ENCODE assay signal across 1 cellular context in genomic region chr4:177339794-177340374, GRCh38.
TF ChIP-seq lines count a peak whose summit lies in the region.

No MANE protein-coding gene starts in this region.

TF ChIP-seq in WTC11, 78 proteins besides CTCF, POLR2A, EP300 and RAD21 (continued from another document):
- TF ChIP-seq, protein P1, sequence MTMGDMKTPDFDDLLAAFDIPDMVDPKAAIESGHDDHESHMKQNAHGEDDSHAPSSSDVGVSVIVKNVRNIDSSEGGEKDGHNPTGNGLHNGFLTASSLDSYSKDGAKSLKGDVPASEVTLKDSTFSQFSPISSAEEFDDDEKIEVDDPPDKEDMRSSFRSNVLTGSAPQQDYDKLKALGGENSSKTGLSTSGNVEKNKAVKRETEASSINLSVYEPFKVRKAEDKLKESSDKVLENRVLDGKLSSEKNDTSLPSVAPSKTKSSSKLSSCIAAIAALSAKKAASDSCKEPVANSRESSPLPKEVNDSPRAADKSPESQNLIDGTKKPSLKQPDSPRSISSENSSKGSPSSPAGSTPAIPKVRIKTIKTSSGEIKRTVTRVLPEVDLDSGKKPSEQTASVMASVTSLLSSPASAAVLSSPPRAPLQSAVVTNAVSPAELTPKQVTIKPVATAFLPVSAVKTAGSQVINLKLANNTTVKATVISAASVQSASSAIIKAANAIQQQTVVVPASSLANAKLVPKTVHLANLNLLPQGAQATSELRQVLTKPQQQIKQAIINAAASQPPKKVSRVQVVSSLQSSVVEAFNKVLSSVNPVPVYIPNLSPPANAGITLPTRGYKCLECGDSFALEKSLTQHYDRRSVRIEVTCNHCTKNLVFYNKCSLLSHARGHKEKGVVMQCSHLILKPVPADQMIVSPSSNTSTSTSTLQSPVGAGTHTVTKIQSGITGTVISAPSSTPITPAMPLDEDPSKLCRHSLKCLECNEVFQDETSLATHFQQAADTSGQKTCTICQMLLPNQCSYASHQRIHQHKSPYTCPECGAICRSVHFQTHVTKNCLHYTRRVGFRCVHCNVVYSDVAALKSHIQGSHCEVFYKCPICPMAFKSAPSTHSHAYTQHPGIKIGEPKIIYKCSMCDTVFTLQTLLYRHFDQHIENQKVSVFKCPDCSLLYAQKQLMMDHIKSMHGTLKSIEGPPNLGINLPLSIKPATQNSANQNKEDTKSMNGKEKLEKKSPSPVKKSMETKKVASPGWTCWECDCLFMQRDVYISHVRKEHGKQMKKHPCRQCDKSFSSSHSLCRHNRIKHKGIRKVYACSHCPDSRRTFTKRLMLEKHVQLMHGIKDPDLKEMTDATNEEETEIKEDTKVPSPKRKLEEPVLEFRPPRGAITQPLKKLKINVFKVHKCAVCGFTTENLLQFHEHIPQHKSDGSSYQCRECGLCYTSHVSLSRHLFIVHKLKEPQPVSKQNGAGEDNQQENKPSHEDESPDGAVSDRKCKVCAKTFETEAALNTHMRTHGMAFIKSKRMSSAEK (CRISPR knock-in tag; IDR thresholded peaks at IDR 0.05; ENCODE audit: borderline replicate concordance): no peak
- TF ChIP-seq ZNF219 (CRISPR knock-in tag; IDR thresholded peaks at IDR 0.05; ENCODE audit: borderline replicate concordance) (no peak), AR (CRISPR knock-in tag; IDR thresholded peaks at IDR 0.05) (no peak), ZMAT4 (CRISPR knock-in tag; IDR thresholded peaks at IDR 0.05) (no peak), ZNF232 (CRISPR knock-in tag; IDR thresholded peaks at IDR 0.05) (no peak), ZNF423 (CRISPR knock-in tag; IDR thresholded peaks at IDR 0.05) (no peak), TCF7 (CRISPR knock-in tag; IDR thresholded peaks at IDR 0.05; ENCODE audit: low read depth) (no peak), PRDM15 (CRISPR knock-in tag; IDR thresholded peaks at IDR 0.05) (no peak), ATF1 (CRISPR knock-in tag; IDR thresholded peaks at IDR 0.05) (no peak), KAT7 (CRISPR knock-in tag; IDR thresholded peaks at IDR 0.05; ENCODE audit: borderline replicate concordance) (no peak), SP1 (CRISPR knock-in tag; conservative IDR thresholded peaks at IDR 0.05) (no peak)
- TF ChIP-seq, protein P2, sequence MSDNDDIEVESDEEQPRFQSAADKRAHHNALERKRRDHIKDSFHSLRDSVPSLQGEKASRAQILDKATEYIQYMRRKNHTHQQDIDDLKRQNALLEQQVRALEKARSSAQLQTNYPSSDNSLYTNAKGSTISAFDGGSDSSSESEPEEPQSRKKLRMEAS (CRISPR knock-in tag; IDR thresholded peaks at IDR 0.05): no peak
- TF ChIP-seq, protein P3, sequence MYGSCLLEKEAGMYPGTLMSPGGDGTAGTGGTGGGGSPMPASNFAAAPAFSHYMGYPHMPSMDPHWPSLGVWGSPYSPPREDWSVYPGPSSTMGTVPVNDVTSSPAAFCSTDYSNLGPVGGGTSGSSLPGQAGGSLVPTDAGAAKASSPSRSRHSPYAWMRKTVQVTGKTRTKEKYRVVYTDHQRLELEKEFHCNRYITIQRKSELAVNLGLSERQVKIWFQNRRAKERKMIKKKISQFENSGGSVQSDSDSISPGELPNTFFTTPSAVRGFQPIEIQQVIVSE (CRISPR knock-in tag; IDR thresholded peaks at IDR 0.05; ENCODE audit: borderline replicate concordance): no peak
